Comparison of ENCODE assay signal across 1 cellular context in genomic region chr6:37314803-37315515, GRCh38.
TF ChIP-seq lines count a peak whose summit lies in the region.

No MANE protein-coding gene starts in this region.

TF ChIP-seq in K562, 482 proteins besides CTCF, POLR2A, EP300 and RAD21 (continued from another document and continues in another):
- no peak for TF ChIP-seq CHD7 (IDR thresholded peaks at IDR 0.05; ENCODE audit: low read depth, low read length)
- TF ChIP-seq BCLAF1 (IDR thresholded peaks at IDR 0.05; ENCODE audit: borderline replicate concordance in 1 of 2, control insufficient read depth in 1 of 2, low read depth in 2 of 2, low read length in 1 of 2), result 0 out of 4 replicates have a peak, but pooled peaks of 1 of the 2 experiments have one; percentile 48
- TF ChIP-seq ZNF184 (CRISPR knock-in tag; IDR thresholded peaks at IDR 0.05), result no peak
- no peak; the same call in 1 of the 2 replicates for TF ChIP-seq ZNF512 (tag; IDR thresholded peaks at IDR 0.05)
- TF ChIP-seq POU5F1 (IDR thresholded peaks at IDR 0.05; ENCODE audit: borderline replicate concordance, low read depth, low read length, partially characterized antibody), result no peak
- TF ChIP-seq CREB3 (tag; conservative IDR thresholded peaks at IDR 0.05; ENCODE audit: low read depth), result 0 out of 2 replicates have a peak, but pooled peaks have one; percentile 66
- no peak for TF ChIP-seq ZNF217 (CRISPR knock-in tag; IDR thresholded peaks at IDR 0.05)
- no peak; the same call in 1 of the 2 replicates for TF ChIP-seq NR2C2 (CRISPR knock-in tag; IDR thresholded peaks at IDR 0.05)
- TF ChIP-seq NR2C2 (tag; IDR thresholded peaks at IDR 0.05), result peak; percentile 68
- peak; percentile 50; the same call in 1 of the 2 replicates for TF ChIP-seq ZBTB40 (IDR thresholded peaks at IDR 0.05)
- TF ChIP-seq ZBTB40 (CRISPR knock-in tag; IDR thresholded peaks at IDR 0.05), result no peak
- TF ChIP-seq ATF3 (IDR thresholded peaks at IDR 0.05), result peak; percentile 84
- peak; percentile 76; the same call in 1 of the 2 replicates for TF ChIP-seq ATF3 (CRISPR knock-in tag; conservative IDR thresholded peaks at IDR 0.05)
- peak; percentile 58; the same call in 1 of the 2 replicates for TF ChIP-seq OTX1 (CRISPR knock-in tag; IDR thresholded peaks at IDR 0.05)
- no peak for TF ChIP-seq C11orf30 (IDR thresholded peaks at IDR 0.05; ENCODE audit: low read depth)
- TF ChIP-seq GABPB2 (CRISPR knock-in tag; conservative IDR thresholded peaks at IDR 0.05), result no peak
- no peak for TF ChIP-seq EWSR1 (IDR thresholded peaks at IDR 0.05; ENCODE audit: borderline replicate concordance, low read depth, partially characterized antibody)
- no peak for TF ChIP-seq CBX1 (IDR thresholded peaks at IDR 0.05; ENCODE audit: low read depth)
- no peak for TF ChIP-seq CEBPG (CRISPR knock-in tag; IDR thresholded peaks at IDR 0.05)
- TF ChIP-seq CEBPG (tag; conservative IDR thresholded peaks at IDR 0.05 in 1 of 2, IDR thresholded peaks at IDR 0.05 in 1 of 2), result no peak
